Comparison of ENCODE assay signal across 17 cellular contexts in the genomic region with DNA sequence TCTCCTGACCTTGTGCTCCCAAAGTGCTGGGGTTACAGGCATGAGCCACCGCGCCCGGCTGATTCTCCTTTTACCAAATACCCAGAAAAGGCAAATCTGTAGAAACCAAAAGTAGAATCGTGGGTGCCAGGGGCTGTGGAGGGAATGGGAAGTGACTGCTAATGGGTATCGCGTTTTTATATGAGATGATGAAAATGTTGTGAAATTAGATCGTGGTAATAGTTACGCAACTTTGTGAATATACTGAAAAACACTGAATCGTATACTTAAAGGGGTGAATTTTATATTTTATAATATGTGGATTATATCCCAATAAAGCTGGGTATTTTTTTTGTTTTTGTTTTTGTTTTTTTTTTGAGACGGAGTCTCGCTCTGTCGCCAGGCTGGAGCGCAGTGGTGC. TPM values are rescaled to one million over a fixed set of nuclear protein-coding genes. Genes with fewer than 3 reads are reported as not detected.
"Had no signal": no experiment of that assay in that cellular context is flagged by ENCODE, and none has a peak within 500 bp of the region (broad histone marks: within the 10 kb centered on the region; RNA-seq: fewer than 3 reads in every experiment).

No MANE protein-coding gene starts in this region.

- H3K4me1 Mint-ChIP-seq: activated B cell treated with CpG ODN at 0.5 μM for 24 hours; activated CD4-positive, alpha-beta T cell treated with anti-CD3 and anti-CD28 coated beads for 36 hours; activated naive CD4-positive, alpha-beta T cell treated with anti-CD3 and anti-CD28 coated beads, Interleukin-2, amount 10 ng/mL, durations not matched to agents 7 days and 5 days; immature natural killer cell; naive thymus-derived CD4-positive, alpha-beta T cell had no signal

- H3K4me3 Mint-ChIP-seq: activated B cell treated with CpG ODN at 0.5 μM for 24 hours; activated CD4-positive, alpha-beta T cell treated with anti-CD3 and anti-CD28 coated beads for 36 hours; activated naive CD4-positive, alpha-beta T cell treated with anti-CD3 and anti-CD28 coated beads, Interleukin-2, amount 10 ng/mL, durations not matched to agents 7 days and 5 days; activated T-cell treated with anti-CD3 and anti-CD28 coated beads, Interleukin-2, amount 50 U/mL, for 72 hours; immature natural killer cell; naive thymus-derived CD4-positive, alpha-beta T cell; neural crest cell had no signal

- H3K27ac Mint-ChIP-seq: activated B cell treated with CpG ODN at 0.5 μM for 24 hours; activated CD4-positive, alpha-beta T cell treated with anti-CD3 and anti-CD28 coated beads for 36 hours; activated naive CD4-positive, alpha-beta T cell treated with anti-CD3 and anti-CD28 coated beads, Interleukin-2, amount 10 ng/mL, durations not matched to agents 7 days and 5 days; activated T-cell treated with anti-CD3 and anti-CD28 coated beads, Interleukin-2, amount 50 U/mL, for 72 hours; immature natural killer cell; naive thymus-derived CD4-positive, alpha-beta T cell had no signal

- H3K9me3 Mint-ChIP-seq: activated naive CD4-positive, alpha-beta T cell treated with anti-CD3 and anti-CD28 coated beads, Interleukin-2, amount 10 ng/mL, durations not matched to agents 7 days and 5 days; activated T-cell treated with anti-CD3 and anti-CD28 coated beads, Interleukin-2, amount 50 U/mL, for 72 hours; neural crest cell had no signal

- ATAC-seq: activated CD4-positive, alpha-beta T cell treated with anti-CD3 and anti-CD28 coated beads for 36 hours; activated T-cell treated with anti-CD3 and anti-CD28 coated beads, Interleukin-2, amount 50 U/mL, for 72 hours; left lobe of liver; naive thymus-derived CD4-positive, alpha-beta T cell; sciatic nerve had no signal

- DNase-seq: activated B cell treated with CpG ODN at 0.5 μM for 24 hours; activated CD4-positive, alpha-beta T cell treated with anti-CD3 and anti-CD28 coated beads for 36 hours; activated CD4-positive, alpha-beta T cell treated with anti-CD3 and anti-CD28 coated beads, Interleukin-2, amount 50 U/mL, for 48 hours; activated effector memory CD4-positive, alpha-beta T cell treated with Interleukin-2 at 50 U/mL for 16 hours; activated naive CD4-positive, alpha-beta T cell treated with anti-CD3 and anti-CD28 coated beads, Interleukin-2, amount 10 ng/mL, durations not matched to agents 7 days and 5 days; activated T-cell treated with anti-CD3 and anti-CD28 coated beads, Interleukin-2, amount 50 U/mL, for 72 hours; cerebellar nuclear complex; glutamatergic neuron; immature natural killer cell; naive thymus-derived CD4-positive, alpha-beta T cell; stimulated activated CD4-positive, alpha-beta T cell treated with anti-CD3 and anti-CD28 coated beads, Interleukin-2, amount 100 ng/mL, for 48 hours; stimulated activated naive CD4-positive, alpha-beta T cell; T1000; thyroid gland had no signal

- H3K36me3 Mint-ChIP-seq: activated naive CD4-positive, alpha-beta T cell treated with anti-CD3 and anti-CD28 coated beads, Interleukin-2, amount 10 ng/mL, durations not matched to agents 7 days and 5 days; immature natural killer cell had no signal

RNA-seq across cellular contexts. Expression of a gene that starts 48.2 kb away (rescaled TPM):
- total RNA-seq: activated B cell treated with CpG ODN at 0.5 μM for 24 hours; activated T-cell treated with anti-CD3 and anti-CD28 coated beads, Interleukin-2, amount 50 U/mL, for 72 hours; naive thymus-derived CD4-positive, alpha-beta T cell had no signal
